20 cellular contexts compared by ENCODE assay signal in the genomic region with DNA sequence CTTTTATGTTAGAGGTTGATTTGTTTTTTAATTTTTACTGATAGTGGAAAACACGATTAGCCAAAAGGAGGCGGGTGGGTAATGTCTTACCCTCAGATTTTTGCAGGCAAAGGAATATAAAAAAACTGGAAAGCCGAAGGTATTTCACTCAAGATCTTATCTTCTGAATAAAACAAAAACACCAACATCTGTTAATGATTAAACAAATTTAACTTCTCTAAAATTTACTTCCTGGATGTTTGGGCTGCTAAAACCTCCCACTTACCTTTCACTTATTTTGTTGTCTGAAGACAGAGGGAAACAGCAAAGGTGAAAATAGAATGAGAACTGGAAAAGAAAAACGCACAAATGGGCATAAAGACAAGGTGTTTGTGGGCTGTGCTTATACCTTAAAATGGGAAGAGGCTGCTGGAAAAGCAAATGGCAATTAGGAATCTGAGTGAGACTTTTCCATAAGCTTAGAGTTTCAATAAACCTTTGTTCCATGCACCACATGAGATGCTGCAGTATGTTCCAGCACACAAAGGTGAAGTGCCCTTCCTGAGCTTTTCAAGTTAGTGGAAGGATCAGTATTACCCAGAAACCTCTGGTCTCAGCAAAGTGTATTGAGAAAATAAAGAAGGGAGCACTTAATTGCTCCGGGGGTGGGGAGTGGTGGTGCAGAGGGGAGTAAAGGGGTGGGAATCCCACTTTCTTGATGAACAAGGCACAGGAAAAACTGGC.
DNase-seq lines count a peak whose midpoint lies in the region; ATAC-seq, FAIRE-seq and TF ChIP-seq lines count a peak whose summit lies in the region.
"Had no signal": no experiment of that assay in that cellular context is flagged by ENCODE, and none has a peak within 500 bp of the region (broad histone marks: within the 10 kb centered on the region; RNA-seq: fewer than 3 reads in every experiment).

No MANE protein-coding gene starts in this region.

- no peak overlapping the region for H2BK15ac ChIP-seq in H1 (ENCODE audit: low read length)

- ATAC-seq in mucosa of descending colon = peak; percentile 72
- ATAC-seq: CD8-positive, alpha-beta T cell; gastroesophageal sphincter; T-helper 17 cell had no signal

- no peaks in the 10 kb centered on the region for H4K20me1 ChIP-seq in H1 (replicated peaks in 1 of 2; ENCODE audit: control insufficient read depth in 1 of 2, insufficient read depth in 2 of 2, low read length in 2 of 2)

- POLR2A ChIA-PET in H1 (lab: Charles Lee; ENCODE audit: partially characterized antibody) = no interaction called here

- no peaks in the 10 kb centered on the region for H3K23me2 ChIP-seq in H1 (ENCODE audit: low read depth, low read length)

- H3K27ac Mint-ChIP-seq in activated T-helper 1 cell treated with anti-CD3 and anti-CD28 coated beads, Interleukin-12 subunit alpha, Interleukin-12 subunit beta, Interleukin-2, Interleukin-4 antibody, amounts not matched to agents 30 ng/mL and 10 ng/mL and 1 ng/mL, durations not matched to agents 14 hours and 24 hours and 36 hours = no peak overlapping the region
- H3K27ac Mint-ChIP-seq: CD8-positive, alpha-beta T cell; memory B cell; stimulated activated naive CD8-positive, alpha-beta T cell treated with anti-CD3 and anti-CD28 coated beads, Interleukin-15, Interleukin-2, amounts not matched to agents 100 ng/mL and 50 ng/mL, for 24 hours; T-helper 17 cell had no signal

- no peaks in the 10 kb centered on the region for H3K4me1 Mint-ChIP-seq in activated T-helper 1 cell treated with anti-CD3 and anti-CD28 coated beads, Interleukin-12 subunit alpha, Interleukin-12 subunit beta, Interleukin-2, Interleukin-4 antibody, amounts not matched to agents 30 ng/mL and 10 ng/mL and 1 ng/mL, durations not matched to agents 14 hours and 24 hours and 36 hours (ENCODE audit: low read depth)
- H3K4me1 Mint-ChIP-seq: memory B cell, T-helper 17 cell had no signal

- no peak overlapping the region for H2BK120ac ChIP-seq in H1 (replicated peaks; ENCODE audit: low read depth, low read length)

- no peaks in the 10 kb centered on the region for H3K36me3 Mint-ChIP-seq in activated T-helper 1 cell treated with anti-CD3 and anti-CD28 coated beads, Interleukin-12 subunit alpha, Interleukin-12 subunit beta, Interleukin-2, Interleukin-4 antibody, amounts not matched to agents 30 ng/mL and 10 ng/mL and 1 ng/mL, durations not matched to agents 14 hours and 24 hours and 36 hours (ENCODE audit: low read depth)
- H3K36me3 Mint-ChIP-seq: CD8-positive, alpha-beta T cell; memory B cell had no signal

- peak; percentile 38 for DNase-seq in NCI-H2227 (lab: John Stamatoyannopoulos, UW; ENCODE audit: unreplicated experiment)
- DNase-seq in H1 (ENCODE audit: low read depth in 1 of 2, low spot score in 2 of 2) = no peak
- no peak for DNase-seq in mucosa of descending colon
- no peak for DNase-seq in adrenal gland
- no peak for DNase-seq in effector memory CD4-positive, alpha-beta T cell
- DNase-seq in activated T-helper 1 cell treated with anti-CD3 and anti-CD28 coated beads, Interleukin-12 subunit alpha, Interleukin-12 subunit beta, Interleukin-2, Interleukin-4 antibody, amounts not matched to agents 30 ng/mL and 10 ng/mL and 1 ng/mL, durations not matched to agents 14 hours and 24 hours and 36 hours (ENCODE audit: low spot score) = no peak
- no peak for DNase-seq in DMS79 (lab: John Stamatoyannopoulos, UW)
- DNase-seq: activated CD4-positive, CD25-positive, alpha-beta regulatory T cell; CD8-positive, alpha-beta T cell; cortex of kidney; EL; erythroblast; SHP77 treated with DMSO at 0.1 percent for 48 hours; T-helper 17 cell had no signal

- H4K5ac ChIP-seq in H1 (ENCODE audit: insufficient read length, low read depth, low read length) = no peak overlapping the region

- no peak overlapping the region for H3K4me3 ChIP-seq in H1 (ENCODE audit: extremely low read depth in 1 of 4, insufficient read depth in 2 of 4, low read depth in 3 of 4, low read length in 4 of 4)
- no peak overlapping the region for H3K4me3 ChIP-seq in mucosa of descending colon
- no peak overlapping the region for H3K4me3 ChIP-seq in adrenal gland
- no peak overlapping the region for H3K4me3 ChIP-seq in effector memory CD4-positive, alpha-beta T cell (ENCODE audit: insufficient read depth, low read depth, low read length, poor library complexity, severe bottlenecking)
- H3K4me3 ChIP-seq: gastroesophageal sphincter had no signal

- WGBS in H1 (ENCODE audit: extremely low coverage in 1 of 2, insufficient coverage in 1 of 2, insufficient read length in 1 of 2, insufficient replicate concordance in 2 of 2, low coverage in 1 of 2, low lambda C conversion rate in 2 of 2, missing lambda C conversion rate in 1 of 2), 2 experiments = 82% methylated on average over 5 of the region's 5 CpGs; no CpG with 5 or more reads in 1 of the 2 experiments
- WGBS in adrenal gland, 4 donors = 66 to 85% (median 73%) methylated on average over 5 of the region's 5 CpGs

- no peaks in the 10 kb centered on the region for H3K9me3 Mint-ChIP-seq in activated T-helper 1 cell treated with anti-CD3 and anti-CD28 coated beads, Interleukin-12 subunit alpha, Interleukin-12 subunit beta, Interleukin-2, Interleukin-4 antibody, amounts not matched to agents 30 ng/mL and 10 ng/mL and 1 ng/mL, durations not matched to agents 14 hours and 24 hours and 36 hours
- H3K9me3 Mint-ChIP-seq: CD8-positive, alpha-beta T cell; stimulated activated naive CD8-positive, alpha-beta T cell treated with anti-CD3 and anti-CD28 coated beads, Interleukin-15, Interleukin-2, amounts not matched to agents 100 ng/mL and 50 ng/mL, for 24 hours had no signal

- no peak overlapping the region for H2AK5ac ChIP-seq in H1 (ENCODE audit: low read depth, low read length)

- CTCF ChIA-PET in H1 (lab: Charles Lee; ENCODE audit: partially characterized antibody) = no interaction called here

- no peaks in the 10 kb centered on the region for H3K79me1 ChIP-seq in H1 (ENCODE audit: low read depth, low read length)

- no peaks in the 10 kb centered on the region for H3K27me3 ChIP-seq in H1 (replicated peaks in 1 of 4; ENCODE audit: control insufficient read depth in 3 of 4, extremely low read depth in 1 of 4, insufficient read depth in 3 of 4, low read length in 3 of 4)
- no peaks in the 10 kb centered on the region for H3K27me3 ChIP-seq in adrenal gland
- no peaks in the 10 kb centered on the region for H3K27me3 ChIP-seq in effector memory CD4-positive, alpha-beta T cell (replicated peaks; ENCODE audit: control insufficient read depth, insufficient read depth, low read length, poor library complexity, severe bottlenecking)
- H3K27me3 ChIP-seq: gastroesophageal sphincter had no signal

- no peak overlapping the region for H3K4ac ChIP-seq in H1 (replicated peaks; ENCODE audit: insufficient read length, low read depth, low read length)

- H2BK20ac ChIP-seq in H1 (ENCODE audit: low read length) = no peak overlapping the region

- peak; percentile 86 for FAIRE-seq in H1 (lab: Jason Lieb, UNC)
- FAIRE-seq: GM19239, HTR-8/SVneo had no signal

- H3K27me3 Mint-ChIP-seq in activated T-helper 1 cell treated with anti-CD3 and anti-CD28 coated beads, Interleukin-12 subunit alpha, Interleukin-12 subunit beta, Interleukin-2, Interleukin-4 antibody, amounts not matched to agents 30 ng/mL and 10 ng/mL and 1 ng/mL, durations not matched to agents 14 hours and 24 hours and 36 hours (ENCODE audit: insufficient read depth) = no peaks in the 10 kb centered on the region
- H3K27me3 Mint-ChIP-seq: memory B cell; stimulated activated naive CD8-positive, alpha-beta T cell treated with anti-CD3 and anti-CD28 coated beads, Interleukin-15, Interleukin-2, amounts not matched to agents 100 ng/mL and 50 ng/mL, for 24 hours; T-helper 17 cell had no signal

- TF ChIP-seq EP300 in H1 (IDR thresholded peaks at IDR 0.05; ENCODE audit: borderline replicate concordance in 1 of 2, low read depth in 2 of 2, low read length in 2 of 2) = no peak

- no peak for TF ChIP-seq RAD21 in H1 (IDR thresholded peaks at IDR 0.05 in 1 of 2, conservative IDR thresholded peaks at IDR 0.05 in 1 of 2; ENCODE audit: low read depth in 2 of 2, low read length in 2 of 2)

- H2AFZ ChIP-seq in H1 (ENCODE audit: low read length) = no peak overlapping the region

- no peak overlapping the region for H3K4me2 ChIP-seq in H1 (ENCODE audit: insufficient read depth in 1 of 2, low read depth in 2 of 2, low read length in 2 of 2)

- TF ChIP-seq POLR2A in H1 (IDR thresholded peaks at IDR 0.05; ENCODE audit: control extremely low read depth in 1 of 2, low read depth in 2 of 2, low read length in 2 of 2) (no peak), adrenal gland (IDR thresholded peaks at IDR 0.05) (no peak)

- H3K9me3 ChIP-seq in H1 (ENCODE audit: insufficient read depth in 2 of 2, low read depth in 1 of 2, low read length in 1 of 2) (no peaks in the 10 kb centered on the region), mucosa of descending colon (no peaks in the 10 kb centered on the region), adrenal gland (replicated peaks in 1 of 3) (no peaks in the 10 kb centered on the region)
- H3K9me3 ChIP-seq in effector memory CD4-positive, alpha-beta T cell (ENCODE audit: control insufficient read depth, low read length) = no peaks in the 10 kb centered on the region
- H3K9me3 ChIP-seq: gastroesophageal sphincter had no signal

- intact Hi-C loops in mucosa of descending colon (cut with DNase I, micrococcal nuclease) (no loop called here), adrenal gland (cut with DNase I) (no loop called here)
- intact Hi-C loops in activated T-helper 1 cell treated with anti-CD3 and anti-CD28 coated beads, Interleukin-12 subunit alpha, Interleukin-12 subunit beta, Interleukin-2, Interleukin-4 antibody, amounts not matched to agents 30 ng/mL and 10 ng/mL and 1 ng/mL, durations not matched to agents 14 hours and 24 hours and 36 hours (cut with micrococcal nuclease) = no loop called here

- 0 out of 4 replicates have a peak, but pooled peaks cover 0 to 3% of the 10 kb centered on the region in 2 experiments for H3K79me2 ChIP-seq in H1 (ENCODE audit: control insufficient read depth in 1 of 2, insufficient read depth in 2 of 2, low read length in 2 of 2)

- H3K36me3 ChIP-seq in H1 (ENCODE audit: control insufficient read depth in 2 of 4, insufficient read depth in 4 of 4, low read length in 3 of 4) (no peaks in the 10 kb centered on the region), mucosa of descending colon (ENCODE audit: low read depth) (no peaks in the 10 kb centered on the region), adrenal gland (replicated peaks in 1 of 2) (no peaks in the 10 kb centered on the region)
- H3K36me3 ChIP-seq in effector memory CD4-positive, alpha-beta T cell (ENCODE audit: control insufficient read depth, insufficient read depth, low read length) = no peaks in the 10 kb centered on the region
- H3K36me3 ChIP-seq: gastroesophageal sphincter had no signal

- H4K91ac ChIP-seq in H1 (replicated peaks; ENCODE audit: insufficient read length, low read length) = no peak overlapping the region

- H3K18ac ChIP-seq in H1 (ENCODE audit: extremely low read depth, low read length) = no peak overlapping the region

- H3K23ac ChIP-seq in H1 (ENCODE audit: insufficient read length) = no peak overlapping the region

- H2BK5ac ChIP-seq in H1 (ENCODE audit: low read depth, low read length) = no peak overlapping the region

- no peak overlapping the region for H3K4me3 Mint-ChIP-seq in activated T-helper 1 cell treated with anti-CD3 and anti-CD28 coated beads, Interleukin-12 subunit alpha, Interleukin-12 subunit beta, Interleukin-2, Interleukin-4 antibody, amounts not matched to agents 30 ng/mL and 10 ng/mL and 1 ng/mL, durations not matched to agents 14 hours and 24 hours and 36 hours
- H3K4me3 Mint-ChIP-seq: CD8-positive, alpha-beta T cell; memory B cell; stimulated activated naive CD8-positive, alpha-beta T cell treated with anti-CD3 and anti-CD28 coated beads, Interleukin-15, Interleukin-2, amounts not matched to agents 100 ng/mL and 50 ng/mL, for 24 hours; T-helper 17 cell had no signal

- TF ChIP-seq CTCF in 22Rv1 (IDR thresholded peaks at IDR 0.05) (no peak), H1 (IDR thresholded peaks at IDR 0.05; ENCODE audit: control extremely low read depth in 1 of 3, insufficient read depth in 1 of 3, low read depth in 1 of 3, low read length in 3 of 3) (no peak), mucosa of descending colon (IDR thresholded peaks at IDR 0.05) (no peak), adrenal gland (IDR thresholded peaks at IDR 0.05) (no peak)

- H3K27ac ChIP-seq in 22Rv1 = peak overlapping the region; percentile 59
- no peak overlapping the region for H3K27ac ChIP-seq in H1 (ENCODE audit: low read depth, low read length)
- H3K27ac ChIP-seq in adrenal gland = no peak overlapping the region
- no peak overlapping the region for H3K27ac ChIP-seq in effector memory CD4-positive, alpha-beta T cell (ENCODE audit: insufficient read depth, low read length, poor library complexity, severe bottlenecking)
- H3K27ac ChIP-seq: gastroesophageal sphincter had no signal

- no peak overlapping the region for H2BK12ac ChIP-seq in H1 (ENCODE audit: low read depth, low read length)

- H4K8ac ChIP-seq in H1 (ENCODE audit: extremely low read depth, insufficient read depth, low read length) = no peak overlapping the region

- H3K9ac ChIP-seq in H1 (replicated peaks in 1 of 4; ENCODE audit: extremely low read depth in 1 of 4, low read depth in 3 of 4, low read length in 3 of 4) = no peak overlapping the region

- H3K4me1 ChIP-seq in H1 (replicated peaks in 1 of 4; ENCODE audit: control insufficient read depth in 3 of 4, insufficient read depth in 4 of 4, low read length in 3 of 4) (peaks cover 0 to 21% (median 11%) of the 10 kb centered on the region in 4 experiments; a peak in 3 of 7 replicates), mucosa of descending colon (ENCODE audit: low read depth) (peaks cover 13% of the 10 kb centered on the region), adrenal gland (replicated peaks in 1 of 2) (peaks cover 0 to 5% of the 10 kb centered on the region in 2 donors)
- H3K4me1 ChIP-seq in effector memory CD4-positive, alpha-beta T cell (ENCODE audit: control insufficient read depth, insufficient read depth, low read length, poor library complexity, severe bottlenecking) = no peaks in the 10 kb centered on the region

- no peak overlapping the region for H3K56ac ChIP-seq in H1 (replicated peaks; ENCODE audit: insufficient read length, low read depth, low read length)

- no peak overlapping the region for H3K14ac ChIP-seq in H1 (ENCODE audit: insufficient read length)
